11 cellular contexts compared by ENCODE assay signal in genomic region chr2:231716641-231717280, GRCh38. TPM values are rescaled to one million over a fixed set of nuclear protein-coding genes. Genes with fewer than 3 reads are reported as not detected.
DNase-seq lines count a peak whose midpoint lies in the region; ATAC-seq, FAIRE-seq and TF ChIP-seq lines count a peak whose summit lies in the region.
"Had no signal": no experiment of that assay in that cellular context is flagged by ENCODE, and none has a peak within 500 bp of the region (broad histone marks: within the 10 kb centered on the region; RNA-seq: fewer than 3 reads in every experiment).

No MANE protein-coding gene starts in this region.

- DNase-seq in AG10803 (ENCODE audit: low read depth) (peak; percentile 65), GM23338 (ENCODE audit: low spot score) (no peak), astrocyte (ENCODE audit: low read depth) (no peak), memory B cell (ENCODE audit: low spot score in 2 of 2) (no peak), body of pancreas (no peak), COR-L47 (lab: John Stamatoyannopoulos, UW) (no peak)
- DNase-seq in stimulated activated naive CD4-positive, alpha-beta T cell treated with Interleukin-2 at 50 U/mL for 16 hours (lab: John Stamatoyannopoulos, UW), result no peak
- DNase-seq: activated CD4-positive, alpha-beta T cell treated with anti-CD3 and anti-CD28 coated beads for 4 hours; activated naive CD4-positive, alpha-beta T cell treated with anti-CD3 and anti-CD28 coated beads for 36 hours had no signal

- peak overlapping the region; percentile 50 for H3K9ac ChIP-seq in astrocyte (ENCODE audit: low read length)

- H3K4me2 ChIP-seq in GM23338 (no peak overlapping the region), astrocyte (ENCODE audit: low read length) (peak overlapping the region; percentile 68)

- no peak for TF ChIP-seq CTCF in AG10803 (conservative IDR thresholded peaks at IDR 0.05; ENCODE audit: low read length)
- TF ChIP-seq CTCF in GM23338 (conservative IDR thresholded peaks at IDR 0.05; ENCODE audit: low read depth in 2 of 2), result no peak
- no peak for TF ChIP-seq CTCF in astrocyte (IDR thresholded peaks at IDR 0.05; ENCODE audit: insufficient read depth, low read depth, low read length)
- TF ChIP-seq CTCF in body of pancreas (IDR thresholded peaks at IDR 0.05), result no peak

- H3F3A ChIP-seq in GM23338 (replicated peaks; ENCODE audit: low read depth), result peaks cover 29% of the 10 kb centered on the region

- intact Hi-C loops in body of pancreas (cut with DNase I), result no loop called here

- H3K9me3 Mint-ChIP-seq in GM23338, result peaks cover 9% of the 10 kb centered on the region
- H3K9me3 Mint-ChIP-seq in astrocyte (ENCODE audit: unreplicated experiment), result no peaks in the 10 kb centered on the region
- H3K9me3 Mint-ChIP-seq in memory B cell, result no peaks in the 10 kb centered on the region
- H3K9me3 Mint-ChIP-seq: activated naive CD4-positive, alpha-beta T cell treated with anti-CD3 and anti-CD28 coated beads for 36 hours had no signal

- no peak for FAIRE-seq in astrocyte (lab: Jason Lieb, UNC)
- FAIRE-seq: endometrium had no signal

- H3K79me2 ChIP-seq in GM23338 (replicated peaks; ENCODE audit: insufficient read depth), result peaks cover 16% of the 10 kb centered on the region
- H3K79me2 ChIP-seq in astrocyte (ENCODE audit: insufficient read depth, low read length), result peaks cover 15% of the 10 kb centered on the region

- H3K27me3 ChIP-seq in GM23338 (ENCODE audit: insufficient read depth) (no peaks in the 10 kb centered on the region), astrocyte (ENCODE audit: insufficient read depth, low read length) (no peaks in the 10 kb centered on the region), body of pancreas (no peaks in the 10 kb centered on the region)

- peaks cover 11% of the 10 kb centered on the region for H3K36me3 ChIP-seq in GM23338 (ENCODE audit: insufficient read depth)
- peaks cover 11% of the 10 kb centered on the region for H3K36me3 ChIP-seq in astrocyte (ENCODE audit: insufficient read depth, low read length)
- H3K36me3 ChIP-seq in body of pancreas (replicated peaks in 1 of 2; ENCODE audit: insufficient read depth in 1 of 2, low read depth in 2 of 2), result peaks cover 6 to 7% of the 10 kb centered on the region in 2 donors

- no peaks in the 10 kb centered on the region for H3K9me2 ChIP-seq in GM23338 (ENCODE audit: insufficient read depth)

- peaks cover 7% of the 10 kb centered on the region for H4K20me1 ChIP-seq in GM23338 (replicated peaks; ENCODE audit: insufficient read depth)
- H4K20me1 ChIP-seq in astrocyte (ENCODE audit: insufficient read depth, low read length), result peaks cover 34% of the 10 kb centered on the region

- TF ChIP-seq POLR2A in body of pancreas (IDR thresholded peaks at IDR 0.05), result no peak

- no peak overlapping the region for H3K4me3 Mint-ChIP-seq in GM23338
- H3K4me3 Mint-ChIP-seq in astrocyte (ENCODE audit: unreplicated experiment), result no peak overlapping the region
- H3K4me3 Mint-ChIP-seq in memory B cell, result no peak overlapping the region
- H3K4me3 Mint-ChIP-seq: activated naive CD4-positive, alpha-beta T cell treated with anti-CD3 and anti-CD28 coated beads for 36 hours had no signal

- no peak overlapping the region for H3K27ac Mint-ChIP-seq in GM23338
- peak overlapping the region; percentile 84 for H3K27ac Mint-ChIP-seq in astrocyte (ENCODE audit: unreplicated experiment)
- H3K27ac Mint-ChIP-seq in memory B cell, result peak overlapping the region; percentile 65
- H3K27ac Mint-ChIP-seq: activated naive CD4-positive, alpha-beta T cell treated with anti-CD3 and anti-CD28 coated beads for 36 hours had no signal

- WGBS in body of pancreas, 2 donors, result 83 to 89% methylated on average over 11 of the region's 11 CpGs

- peaks cover 32% of the 10 kb centered on the region for H3K36me3 Mint-ChIP-seq in GM23338 (ENCODE audit: low read depth)
- H3K36me3 Mint-ChIP-seq in astrocyte (ENCODE audit: low read depth, unreplicated experiment), result peaks cover 9% of the 10 kb centered on the region
- peaks cover 17% of the 10 kb centered on the region for H3K36me3 Mint-ChIP-seq in memory B cell

- H3K4me1 Mint-ChIP-seq in GM23338 (peaks cover 36% of the 10 kb centered on the region), astrocyte (ENCODE audit: low read depth, unreplicated experiment) (peaks cover 37% of the 10 kb centered on the region), memory B cell (peaks cover 48% of the 10 kb centered on the region)

- ATAC-seq in GM23338 (no peak), memory B cell (ENCODE audit: low read depth) (no peak), HG03039 (IDR thresholded peaks at IDR 0.05; ENCODE audit: unreplicated experiment) (no peak), body of pancreas (no peak)

- H3K27ac ChIP-seq in GM23338 (ENCODE audit: low read depth) (peak overlapping the region; percentile 78), astrocyte (ENCODE audit: low read depth, low read length) (peak overlapping the region; percentile 70), body of pancreas (no peak overlapping the region)

- H3K4me1 ChIP-seq in GM23338 (ENCODE audit: insufficient read depth) (peaks cover 24% of the 10 kb centered on the region), astrocyte (ENCODE audit: insufficient read depth, low read length) (peaks cover 44% of the 10 kb centered on the region), body of pancreas (peaks cover 26% of the 10 kb centered on the region)

- no peak overlapping the region for H2AFZ ChIP-seq in GM23338
- peak overlapping the region; percentile 28 for H2AFZ ChIP-seq in astrocyte (ENCODE audit: low read depth, low read length)

- no peaks in the 10 kb centered on the region for H3K9me3 ChIP-seq in astrocyte (ENCODE audit: insufficient read depth, low read depth, low read length)
- H3K9me3 ChIP-seq in body of pancreas, result no peaks in the 10 kb centered on the region

- H3K4me3 ChIP-seq in AG10803 (ENCODE audit: low read length) (no peak overlapping the region), GM23338 (no peak overlapping the region), astrocyte (ENCODE audit: insufficient read depth, low read depth, low read length) (no peak overlapping the region), body of pancreas (no peak overlapping the region)

- peaks cover 39% of the 10 kb centered on the region for H3K27me3 Mint-ChIP-seq in GM23338 (ENCODE audit: insufficient read depth, low read depth, poor library complexity)
- H3K27me3 Mint-ChIP-seq in astrocyte (ENCODE audit: low read depth, unreplicated experiment), result no peaks in the 10 kb centered on the region
- no peaks in the 10 kb centered on the region for H3K27me3 Mint-ChIP-seq in memory B cell

RNA-seq across cellular contexts. Expression of gene PTMA, which starts 8.4 kb away (rescaled TPM):
- 1,861 and 2,007 TPM in 2 replicates for total RNA-seq in GM23338 (2014; rRNA removed; shearing (Covaris generic))
- polyA plus RNA-seq in GM23338 (2016; fragmentation: Nextera tagmentation; extraction: Ambion mirVana), result 8,990 and 10,188 TPM in 2 replicates
- total RNA-seq in astrocyte, result 396 and 469 TPM in 2 replicates
- 100 to 1,000 TPM; 532 to 757 TPM for total RNA-seq in body of pancreas

Comparison
In these comparisons a context has a peak if more than half of its experiments do, and no peak if none do; other contexts are left out.
1. H3K27ac ChIP-seq: peak in GM23338 (single experiment) and astrocyte (single experiment); none in body of pancreas (0 of 4).